In genomic region chr3:118792191-118792590, GRCh38 we compare ENCODE assay signal across 27 cellular contexts.
"Had no signal": no experiment of that assay in that cellular context is flagged by ENCODE, and none has a peak within 500 bp of the region (broad histone marks: within the 10 kb centered on the region; RNA-seq: fewer than 3 reads in every experiment).

No MANE protein-coding gene starts in this region.

- H3K36me3 ChIP-seq: ascending aorta, MG63 had no signal

- H3K27ac ChIP-seq: ascending aorta, body of pancreas, coronary artery had no signal

- DNase-seq: activated B cell treated with CpG ODN at 0.5 μM for 24 hours; activated CD4-positive, alpha-beta T cell treated with anti-CD3 and anti-CD28 coated beads for 1 hour; activated CD4-positive, alpha-beta T cell treated with anti-CD3 and anti-CD28 coated beads, Interleukin-2, amount 10 ng/mL, durations not matched to agents 24 days and 14 days; activated CD4-positive, alpha-beta T cell treated with anti-CD3 and anti-CD28 coated beads, Interleukin-2, amount 50 U/mL, for 48 hours; activated CD8-positive, alpha-beta memory T cell treated with anti-CD3 and anti-CD28 coated beads, Interleukin-2, amount 10 ng/mL, durations not matched to agents 7 days and 5 days; activated effector memory CD4-positive, alpha-beta T cell treated with Interleukin-2 at 50 U/mL for 16 hours; activated naive CD4-positive, alpha-beta T cell; activated naive CD8-positive, alpha-beta T cell treated with anti-CD3 and anti-CD28 coated beads, Interleukin-2, amount 50 U/mL, for 24 hours; activated T-cell treated with anti-CD3 and anti-CD28 coated beads, Interleukin-2, amount 50 U/mL, for 24 hours; amniotic stem cell; body of pancreas; central memory CD4-positive, alpha-beta T cell; MG63; MV-4-11; NCI-H1092 treated with DMSO at 0.1 percent for 48 hours; NCI-H1436; NCI-H1694 treated with DMSO at 0.1 percent for 48 hours; NCI-H510A treated with DMSO at 0.1 percent for 48 hours; PC-3; SHP77 treated with DMSO at 0.1 percent for 48 hours; T1000 had no signal

- ATAC-seq: activated CD8-positive, alpha-beta memory T cell treated with anti-CD3 and anti-CD28 coated beads, Interleukin-2, amount 10 ng/mL, durations not matched to agents 7 days and 5 days; activated naive CD4-positive, alpha-beta T cell treated with anti-CD3 and anti-CD28 coated beads, Interleukin-2, amount 50 U/mL, for 72 hours; activated naive CD8-positive, alpha-beta T cell treated with anti-CD3 and anti-CD28 coated beads, Interleukin-2, amount 50 U/mL, for 24 hours; body of pancreas; PC-3 had no signal

- H3K4me3 ChIP-seq: ascending aorta, body of pancreas, coronary artery, MG63 had no signal

- H3K9me3 ChIP-seq: ascending aorta, body of pancreas, MG63 had no signal

- FAIRE-seq: bronchial epithelial cell, RCC 7860, TTC549 had no signal

- H3K4me1 ChIP-seq: ascending aorta, body of pancreas had no signal

- H3K27me3 ChIP-seq: ascending aorta, body of pancreas, MG63 had no signal
